1 cellular context compared by ENCODE assay signal in genomic region chr9:532707-533106, GRCh38.
TF ChIP-seq lines count a peak whose summit lies in the region.

No MANE protein-coding gene starts in this region.

TF ChIP-seq in HepG2, 621 proteins besides CTCF, POLR2A, EP300 and RAD21 (continued from another document):
- TF ChIP-seq, protein P1, sequence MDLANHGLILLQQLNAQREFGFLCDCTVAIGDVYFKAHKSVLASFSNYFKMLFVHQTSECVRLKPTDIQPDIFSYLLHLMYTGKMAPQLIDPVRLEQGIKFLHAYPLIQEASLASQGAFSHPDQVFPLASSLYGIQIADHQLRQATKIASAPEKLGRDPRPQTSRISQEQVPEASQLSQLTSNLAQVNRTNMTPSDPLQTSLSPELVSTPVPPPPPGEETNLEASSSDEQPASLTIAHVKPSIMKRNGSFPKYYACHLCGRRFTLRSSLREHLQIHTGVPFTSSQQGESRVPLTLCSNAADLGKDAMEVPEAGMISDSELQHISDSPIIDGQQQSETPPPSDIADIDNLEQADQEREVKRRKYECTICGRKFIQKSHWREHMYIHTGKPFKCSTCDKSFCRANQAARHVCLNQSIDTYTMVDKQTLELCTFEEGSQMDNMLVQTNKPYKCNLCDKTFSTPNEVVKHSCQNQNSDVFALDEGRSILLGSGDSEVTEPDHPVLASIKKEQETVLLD (CRISPR knock-in tag; IDR thresholded peaks at IDR 0.05; ENCODE audit: low read depth), result no peak
- no peak for TF ChIP-seq TEAD3 (CRISPR knock-in tag; optimal IDR thresholded peaks at IDR 0.05; ENCODE audit: borderline replicate concordance)
TF ChIP-seq in HepG2: peak in this region for 0.
